34 cellular contexts compared by ENCODE assay signal in genomic region chr13:95030948-95031347, GRCh38.
"Had no signal": no experiment of that assay in that cellular context is flagged by ENCODE, and none has a peak within 500 bp of the region (broad histone marks: within the 10 kb centered on the region; RNA-seq: fewer than 3 reads in every experiment).

No MANE protein-coding gene starts in this region.

- DNase-seq: Karpas-422, Kasumi-1, MG63, MM.1S, MV-4-11, NCI-H1048, NCI-H1092, NCI-H1092 treated with DMSO at 0.1 percent for 48 hours, NCI-H1105, NCI-H1105 treated with DMSO at 0.1 percent for 48 hours, NCI-H1417, NCI-H1417 treated with DMSO at 0.1 percent for 48 hours, NCI-H1436, NCI-H1436 treated with DMSO at 0.1 percent for 48 hours, NCI-H146, NCI-H1694, NCI-H1694 treated with DMSO at 0.1 percent for 48 hours, NCI-H187, NCI-H187 treated with DMSO at 0.1 percent for 48 hours, NCI-H1930, NCI-H2029, NCI-H2029 treated with DMSO at 0.1 percent for 48 hours, NCI-H2081, NCI-H2081 treated with DMSO at 0.1 percent for 48 hours, NCI-H2107, NCI-H2171, NCI-H2171 treated with DMSO at 0.1 percent for 48 hours, NCI-H2227 treated with DMSO at 0.1 percent for 48 hours, NCI-H226, NCI-H345, NCI-H446, NCI-H446 treated with DMSO at 0.1 percent for 48 hours, NCI-H510A had no signal

- H3K4me2 ChIP-seq: KMS-11 had no signal

- H3K4me3 ChIP-seq: MG63 had no signal

- H3K9me3 ChIP-seq: MG63 had no signal

- H3K27ac ChIP-seq: KMS-11 had no signal

- H3K27me3 ChIP-seq: MG63 had no signal

- H3K9ac ChIP-seq: KMS-11 had no signal
